In genomic region chr7:13920053-13920697, GRCh38 we compare ENCODE assay signal across 7 cellular contexts.
A peak's percentile ranks its signal among the peaks of the same experiment; 100 is the strongest.
DNase-seq lines count a peak whose midpoint lies in the region; TF ChIP-seq lines count a peak whose summit lies in the region.

No MANE protein-coding gene starts in this region.

- H3K4me1 ChIP-seq in HUES48 (ENCODE audit: control insufficient read depth, insufficient read depth, low read length) (peaks cover 11% of the 10 kb centered on the region), esophagus muscularis mucosa (peaks cover 0 to 11% (median 9%) of the 10 kb centered on the region in 4 donors), Peyer's patch (peaks cover 0 to 6% (median 0%) of the 10 kb centered on the region in 4 donors), esophagus squamous epithelium (peaks cover 0 to 10% (median 0%) of the 10 kb centered on the region in 3 donors)

- H3K36me3 ChIP-seq in HUES48 (ENCODE audit: control insufficient read depth, insufficient read depth, low read length) (peaks cover 2% of the 10 kb centered on the region; the same call in 1 of the 2 replicates), esophagus muscularis mucosa (no peaks in the 10 kb centered on the region), Peyer's patch (no peaks in the 10 kb centered on the region), esophagus squamous epithelium (no peaks in the 10 kb centered on the region)

- no peak overlapping the region for H3K9ac ChIP-seq in HUES48 (ENCODE audit: low read depth, low read length)

- intact Hi-C loops in esophagus muscularis mucosa (cut with DNase I) (no loop called here), esophagus squamous epithelium (cut with DNase I) (no loop called here)

- DNase-seq in OCI-M2 (lab: John Stamatoyannopoulos, UW; ENCODE audit: unreplicated experiment), result peak; percentile 14
- no peak for DNase-seq in esophagus muscularis mucosa (ENCODE audit: extremely low spot score)
- peak; percentile 99 for DNase-seq in pulmonary artery endothelial cell (ENCODE audit: low read depth, low spot score)
- DNase-seq in activated effector memory CD4-positive, alpha-beta T cell treated with anti-CD3 and anti-CD28 coated beads, Interleukin-2, amount 50 U/mL, for 16 hours, result no peak
- no peak for DNase-seq in Peyer's patch
- DNase-seq in esophagus squamous epithelium (lab: John Stamatoyannopoulos, UW), result no peak

- peak overlapping the region; percentile 26 for H3K27ac ChIP-seq in HUES48 (ENCODE audit: low read depth, low read length)
- H3K27ac ChIP-seq in esophagus muscularis mucosa (replicated peaks in 1 of 4), result peak overlapping the region in 3 of 4 donors; percentile 0 to 31 (median 3)
- H3K27ac ChIP-seq in Peyer's patch, result peak overlapping the region in 2 of 4 donors; percentile 11 to 22
- H3K27ac ChIP-seq in esophagus squamous epithelium, result no peak overlapping the region

- H3K9me3 ChIP-seq in HUES48 (ENCODE audit: control insufficient read depth, insufficient read depth, low read length) (no peaks in the 10 kb centered on the region), esophagus muscularis mucosa (no peaks in the 10 kb centered on the region), Peyer's patch (no peaks in the 10 kb centered on the region), esophagus squamous epithelium (no peaks in the 10 kb centered on the region)

- TF ChIP-seq POLR2A in esophagus muscularis mucosa (IDR thresholded peaks at IDR 0.05; ENCODE audit: low read depth) (no peak), Peyer's patch (IDR thresholded peaks at IDR 0.05) (no peak), esophagus squamous epithelium (IDR thresholded peaks at IDR 0.05) (no peak)

- H3K27me3 ChIP-seq in HUES48 (ENCODE audit: control insufficient read depth, insufficient read depth, low read length), result no peaks in the 10 kb centered on the region
- H3K27me3 ChIP-seq in esophagus muscularis mucosa, result no peaks in the 10 kb centered on the region
- no peaks in the 10 kb centered on the region for H3K27me3 ChIP-seq in Peyer's patch
- H3K27me3 ChIP-seq in esophagus squamous epithelium, result no peaks in the 10 kb centered on the region

- TF ChIP-seq EP300 in esophagus muscularis mucosa (IDR thresholded peaks at IDR 0.05), result no peak

- H3K4me3 ChIP-seq in HUES48 (ENCODE audit: low read depth, low read length) (no peak overlapping the region), esophagus muscularis mucosa (no peak overlapping the region), Peyer's patch (no peak overlapping the region), esophagus squamous epithelium (no peak overlapping the region)

- WGBS in esophagus muscularis mucosa, result 17% methylated on average over 1 of the region's 1 CpG
- WGBS in esophagus squamous epithelium, 2 donors, result 9 to 38% methylated on average over 1 of the region's 1 CpG

- TF ChIP-seq CTCF in esophagus muscularis mucosa (IDR thresholded peaks at IDR 0.05) (no peak), Peyer's patch (IDR thresholded peaks at IDR 0.05) (no peak), esophagus squamous epithelium (IDR thresholded peaks at IDR 0.05) (no peak)

Comparison
In these comparisons a context has a peak if more than half of its experiments do, and no peak if none do; other contexts are left out.
1. H3K27ac ChIP-seq: peak in HUES48 (single experiment) and esophagus muscularis mucosa (3 of 4); none in esophagus squamous epithelium (0 of 4).
2. DNase-seq: peak in OCI-M2 (single experiment) and pulmonary artery endothelial cell (single experiment); none in esophagus muscularis mucosa (single experiment), activated effector memory CD4-positive, alpha-beta T cell treated with anti-CD3 and anti-CD28 coated beads, Interleukin-2, amount 50 U/mL, for 16 hours (single experiment), Peyer's patch (0 of 3) and esophagus squamous epithelium (single experiment).